In the genomic region with DNA sequence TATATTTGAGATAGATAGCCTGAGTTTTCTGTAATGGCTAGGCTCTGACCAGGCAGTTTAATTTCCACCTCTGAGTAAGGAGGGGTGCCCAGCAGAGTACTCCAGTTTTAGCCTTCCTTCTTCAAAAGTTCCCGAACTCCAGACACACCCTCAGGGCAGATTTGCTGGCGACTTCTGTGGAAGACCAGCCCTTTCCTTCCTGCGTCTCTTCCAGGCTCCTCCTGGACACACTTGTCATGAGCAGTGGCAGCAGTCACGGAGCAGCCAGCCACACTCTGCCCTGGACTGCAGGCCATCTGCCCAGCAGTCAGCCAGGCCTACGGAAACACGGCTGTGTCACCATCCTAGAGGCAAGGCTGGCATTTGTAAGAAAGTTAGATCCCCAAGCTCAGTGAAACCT, we compare ENCODE assay signal across 19 cellular contexts. TPM values are rescaled to one million over a fixed set of nuclear protein-coding genes. Genes with fewer than 3 reads are reported as not detected.
"Had no signal": no experiment of that assay in that cellular context is flagged by ENCODE, and none has a peak within 500 bp of the region (broad histone marks: within the 10 kb centered on the region; RNA-seq: fewer than 3 reads in every experiment).

No MANE protein-coding gene starts in this region.

- H3K9me3 ChIP-seq: breast epithelium, sigmoid colon, suprapubic skin had no signal

- H3K79me2 ChIP-seq: hepatocyte had no signal

- DNase-seq: activated CD4-positive, alpha-beta memory T cell treated with anti-CD3 and anti-CD28 coated beads, Interleukin-2, amount 10 ng/mL, durations not matched to agents 7 days and 5 days; activated CD4-positive, alpha-beta T cell treated with anti-CD3 and anti-CD28 coated beads for 36 hours; activated gamma-delta T cell; activated naive CD8-positive, alpha-beta T cell treated with anti-CD3 and anti-CD28 coated beads for 36 hours; activated T-cell treated with anti-CD3 and anti-CD28 coated beads, Interleukin-2, amount 50 U/mL, for 48 hours; foreskin keratinocyte; occipital lobe; sigmoid colon; stimulated activated CD4-positive, alpha-beta T cell treated with anti-CD3 and anti-CD28 coated beads, Interleukin-4, amount 100 ng/mL, for 1 hour; stimulated activated CD8-positive, alpha-beta memory T cell treated with anti-CD3 and anti-CD28 coated beads, Interleukin-4, amount 100 ng/mL, for 48 hours; stimulated activated naive CD8-positive, alpha-beta T cell treated with anti-CD3 and anti-CD28 coated beads, Interleukin-15, Interleukin-2, amounts not matched to agents 100 U/mL and 50 U/mL, for 24 hours; T-helper 1 cell had no signal

- H3K4me2 ChIP-seq: hepatocyte had no signal

- H3K4me1 ChIP-seq: breast epithelium, foreskin keratinocyte, sigmoid colon, suprapubic skin had no signal

- H3K27ac ChIP-seq: breast epithelium, foreskin keratinocyte, hepatocyte, sigmoid colon, suprapubic skin, VCaP had no signal

- H3K4me1 Mint-ChIP-seq: memory B cell, nephron had no signal

- H3K27ac Mint-ChIP-seq: activated CD4-positive, alpha-beta memory T cell treated with anti-CD3 and anti-CD28 coated beads, Interleukin-2, amount 10 ng/mL, durations not matched to agents 7 days and 5 days; activated CD4-positive, alpha-beta T cell treated with anti-CD3 and anti-CD28 coated beads for 36 hours; activated naive CD8-positive, alpha-beta T cell treated with anti-CD3 and anti-CD28 coated beads for 36 hours; memory B cell; nephron; progenitor cell of endocrine pancreas had no signal

- H3K4me3 ChIP-seq: breast epithelium, hepatocyte, sigmoid colon, suprapubic skin had no signal

- ATAC-seq: activated CD4-positive, alpha-beta T cell treated with anti-CD3 and anti-CD28 coated beads for 36 hours; foreskin keratinocyte; stimulated activated naive CD8-positive, alpha-beta T cell treated with anti-CD3 and anti-CD28 coated beads, Interleukin-15, Interleukin-2, amounts not matched to agents 100 U/mL and 50 U/mL, for 24 hours had no signal

- H3K36me3 Mint-ChIP-seq: activated naive CD8-positive, alpha-beta T cell treated with anti-CD3 and anti-CD28 coated beads for 36 hours; memory B cell had no signal

- H3K4me3 Mint-ChIP-seq: activated CD4-positive, alpha-beta memory T cell treated with anti-CD3 and anti-CD28 coated beads, Interleukin-2, amount 10 ng/mL, durations not matched to agents 7 days and 5 days; activated CD4-positive, alpha-beta T cell treated with anti-CD3 and anti-CD28 coated beads for 36 hours; activated naive CD8-positive, alpha-beta T cell treated with anti-CD3 and anti-CD28 coated beads for 36 hours; memory B cell; nephron had no signal

- H2AFZ ChIP-seq: hepatocyte had no signal

- H3K9me3 Mint-ChIP-seq: activated CD4-positive, alpha-beta memory T cell treated with anti-CD3 and anti-CD28 coated beads, Interleukin-2, amount 10 ng/mL, durations not matched to agents 7 days and 5 days; activated naive CD8-positive, alpha-beta T cell treated with anti-CD3 and anti-CD28 coated beads for 36 hours; nephron had no signal

- H3K36me3 ChIP-seq: breast epithelium, sigmoid colon, suprapubic skin had no signal

RNA-seq across cellular contexts. Expression of a gene that starts 6.6 kb away (rescaled TPM):
- total RNA-seq: foreskin keratinocyte had no signal
- polyA plus RNA-seq: foreskin keratinocyte had no signal
